1 cellular context compared by ENCODE assay signal in genomic region chr2:127386764-127387654, GRCh38.
TF ChIP-seq lines count a peak whose summit lies in the region.

No MANE protein-coding gene starts in this region.

TF ChIP-seq in K562, 482 proteins besides CTCF, POLR2A, EP300 and RAD21 (continued from another document and continues in another):
- no peak for TF ChIP-seq E2F6 (IDR thresholded peaks at IDR 0.05; ENCODE audit: borderline replicate concordance in 1 of 2, extremely low read depth in 1 of 2, insufficient read depth in 1 of 2, insufficient read length in 1 of 2, low read depth in 1 of 2, low read length in 1 of 2, poor library complexity in 1 of 2, severe bottlenecking in 1 of 2)
- TF ChIP-seq, protein P1, sequence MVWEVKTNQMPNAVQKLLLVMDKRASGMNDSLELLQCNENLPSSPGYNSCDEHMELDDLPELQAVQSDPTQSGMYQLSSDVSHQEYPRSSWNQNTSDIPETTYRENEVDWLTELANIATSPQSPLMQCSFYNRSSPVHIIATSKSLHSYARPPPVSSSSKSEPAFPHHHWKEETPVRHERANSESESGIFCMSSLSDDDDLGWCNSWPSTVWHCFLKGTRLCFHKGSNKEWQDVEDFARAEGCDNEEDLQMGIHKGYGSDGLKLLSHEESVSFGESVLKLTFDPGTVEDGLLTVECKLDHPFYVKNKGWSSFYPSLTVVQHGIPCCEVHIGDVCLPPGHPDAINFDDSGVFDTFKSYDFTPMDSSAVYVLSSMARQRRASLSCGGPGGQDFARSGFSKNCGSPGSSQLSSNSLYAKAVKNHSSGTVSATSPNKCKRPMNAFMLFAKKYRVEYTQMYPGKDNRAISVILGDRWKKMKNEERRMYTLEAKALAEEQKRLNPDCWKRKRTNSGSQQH (CRISPR knock-in tag; IDR thresholded peaks at IDR 0.05) = no peak
- TF ChIP-seq, protein P2, sequence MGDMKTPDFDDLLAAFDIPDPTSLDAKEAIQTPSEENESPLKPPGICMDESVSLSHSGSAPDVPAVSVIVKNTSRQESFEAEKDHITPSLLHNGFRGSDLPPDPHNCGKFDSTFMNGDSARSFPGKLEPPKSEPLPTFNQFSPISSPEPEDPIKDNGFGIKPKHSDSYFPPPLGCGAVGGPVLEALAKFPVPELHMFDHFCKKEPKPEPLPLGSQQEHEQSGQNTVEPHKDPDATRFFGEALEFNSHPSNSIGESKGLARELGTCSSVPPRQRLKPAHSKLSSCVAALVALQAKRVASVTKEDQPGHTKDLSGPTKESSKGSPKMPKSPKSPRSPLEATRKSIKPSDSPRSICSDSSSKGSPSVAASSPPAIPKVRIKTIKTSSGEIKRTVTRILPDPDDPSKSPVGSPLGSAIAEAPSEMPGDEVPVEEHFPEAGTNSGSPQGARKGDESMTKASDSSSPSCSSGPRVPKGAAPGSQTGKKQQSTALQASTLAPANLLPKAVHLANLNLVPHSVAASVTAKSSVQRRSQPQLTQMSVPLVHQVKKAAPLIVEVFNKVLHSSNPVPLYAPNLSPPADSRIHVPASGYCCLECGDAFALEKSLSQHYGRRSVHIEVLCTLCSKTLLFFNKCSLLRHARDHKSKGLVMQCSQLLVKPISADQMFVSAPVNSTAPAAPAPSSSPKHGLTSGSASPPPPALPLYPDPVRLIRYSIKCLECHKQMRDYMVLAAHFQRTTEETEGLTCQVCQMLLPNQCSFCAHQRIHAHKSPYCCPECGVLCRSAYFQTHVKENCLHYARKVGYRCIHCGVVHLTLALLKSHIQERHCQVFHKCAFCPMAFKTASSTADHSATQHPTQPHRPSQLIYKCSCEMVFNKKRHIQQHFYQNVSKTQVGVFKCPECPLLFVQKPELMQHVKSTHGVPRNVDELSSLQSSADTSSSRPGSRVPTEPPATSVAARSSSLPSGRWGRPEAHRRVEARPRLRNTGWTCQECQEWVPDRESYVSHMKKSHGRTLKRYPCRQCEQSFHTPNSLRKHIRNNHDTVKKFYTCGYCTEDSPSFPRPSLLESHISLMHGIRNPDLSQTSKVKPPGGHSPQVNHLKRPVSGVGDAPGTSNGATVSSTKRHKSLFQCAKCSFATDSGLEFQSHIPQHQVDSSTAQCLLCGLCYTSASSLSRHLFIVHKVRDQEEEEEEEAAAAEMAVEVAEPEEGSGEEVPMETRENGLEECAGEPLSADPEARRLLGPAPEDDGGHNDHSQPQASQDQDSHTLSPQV (IDR thresholded peaks at IDR 0.05) = no peak
- no peak for TF ChIP-seq SAFB (IDR thresholded peaks at IDR 0.05; ENCODE audit: borderline replicate concordance, low read depth, low read length)
- TF ChIP-seq SMARCB1 (IDR thresholded peaks at IDR 0.05; ENCODE audit: insufficient read length, low read depth) = no peak
- TF ChIP-seq ZNF75A (CRISPR knock-in tag; IDR thresholded peaks at IDR 0.05) = no peak
- TF ChIP-seq SRSF1 (IDR thresholded peaks at IDR 0.05; ENCODE audit: low read depth, low read length) = no peak
- TF ChIP-seq, protein P3, sequence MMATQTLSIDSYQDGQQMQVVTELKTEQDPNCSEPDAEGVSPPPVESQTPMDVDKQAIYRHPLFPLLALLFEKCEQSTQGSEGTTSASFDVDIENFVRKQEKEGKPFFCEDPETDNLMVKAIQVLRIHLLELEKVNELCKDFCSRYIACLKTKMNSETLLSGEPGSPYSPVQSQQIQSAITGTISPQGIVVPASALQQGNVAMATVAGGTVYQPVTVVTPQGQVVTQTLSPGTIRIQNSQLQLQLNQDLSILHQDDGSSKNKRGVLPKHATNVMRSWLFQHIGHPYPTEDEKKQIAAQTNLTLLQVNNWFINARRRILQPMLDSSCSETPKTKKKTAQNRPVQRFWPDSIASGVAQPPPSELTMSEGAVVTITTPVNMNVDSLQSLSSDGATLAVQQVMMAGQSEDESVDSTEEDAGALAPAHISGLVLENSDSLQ (IDR thresholded peaks at IDR 0.05) = no peak
- no peak for TF ChIP-seq MXD1 (CRISPR knock-in tag; IDR thresholded peaks at IDR 0.05; ENCODE audit: borderline replicate concordance, poor library complexity, severe bottlenecking)
- TF ChIP-seq SMARCA4 (IDR thresholded peaks at IDR 0.05) = 0 out of 2 replicates have a peak, but pooled peaks have one; percentile 17
- TF ChIP-seq, protein P4, sequence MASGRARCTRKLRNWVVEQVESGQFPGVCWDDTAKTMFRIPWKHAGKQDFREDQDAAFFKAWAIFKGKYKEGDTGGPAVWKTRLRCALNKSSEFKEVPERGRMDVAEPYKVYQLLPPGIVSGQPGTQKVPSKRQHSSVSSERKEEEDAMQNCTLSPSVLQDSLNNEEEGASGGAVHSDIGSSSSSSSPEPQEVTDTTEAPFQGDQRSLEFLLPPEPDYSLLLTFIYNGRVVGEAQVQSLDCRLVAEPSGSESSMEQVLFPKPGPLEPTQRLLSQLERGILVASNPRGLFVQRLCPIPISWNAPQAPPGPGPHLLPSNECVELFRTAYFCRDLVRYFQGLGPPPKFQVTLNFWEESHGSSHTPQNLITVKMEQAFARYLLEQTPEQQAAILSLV (tag; IDR thresholded peaks at IDR 0.05) = no peak
- TF ChIP-seq GATAD2B (IDR thresholded peaks at IDR 0.05; ENCODE audit: borderline replicate concordance) = peak; percentile 63; the same call in 1 of the 2 replicates
- TF ChIP-seq ARID2 (IDR thresholded peaks at IDR 0.05) = no peak
- TF ChIP-seq, protein P5, sequence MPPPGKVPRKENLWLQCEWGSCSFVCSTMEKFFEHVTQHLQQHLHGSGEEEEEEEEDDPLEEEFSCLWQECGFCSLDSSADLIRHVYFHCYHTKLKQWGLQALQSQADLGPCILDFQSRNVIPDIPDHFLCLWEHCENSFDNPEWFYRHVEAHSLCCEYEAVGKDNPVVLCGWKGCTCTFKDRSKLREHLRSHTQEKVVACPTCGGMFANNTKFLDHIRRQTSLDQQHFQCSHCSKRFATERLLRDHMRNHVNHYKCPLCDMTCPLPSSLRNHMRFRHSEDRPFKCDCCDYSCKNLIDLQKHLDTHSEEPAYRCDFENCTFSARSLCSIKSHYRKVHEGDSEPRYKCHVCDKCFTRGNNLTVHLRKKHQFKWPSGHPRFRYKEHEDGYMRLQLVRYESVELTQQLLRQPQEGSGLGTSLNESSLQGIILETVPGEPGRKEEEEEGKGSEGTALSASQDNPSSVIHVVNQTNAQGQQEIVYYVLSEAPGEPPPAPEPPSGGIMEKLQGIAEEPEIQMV (tag; conservative IDR thresholded peaks at IDR 0.05; ENCODE audit: low read depth) = no peak
- TF ChIP-seq ZNF263 (CRISPR knock-in tag; IDR thresholded peaks at IDR 0.05; ENCODE audit: borderline replicate concordance) = no peak
- no peak for TF ChIP-seq U2AF2 (optimal IDR thresholded peaks at IDR 0.05; ENCODE audit: low read depth, low read length)
- TF ChIP-seq ZKSCAN1 (IDR thresholded peaks at IDR 0.05; ENCODE audit: low read depth, low read length) = no peak
- TF ChIP-seq, protein P6, sequence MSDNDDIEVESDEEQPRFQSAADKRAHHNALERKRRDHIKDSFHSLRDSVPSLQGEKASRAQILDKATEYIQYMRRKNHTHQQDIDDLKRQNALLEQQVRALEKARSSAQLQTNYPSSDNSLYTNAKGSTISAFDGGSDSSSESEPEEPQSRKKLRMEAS (CRISPR knock-in tag; IDR thresholded peaks at IDR 0.05) = no peak
- 0 out of 2 replicates have a peak, but pooled peaks have one; percentile 13 for TF ChIP-seq NFE2 (IDR thresholded peaks at IDR 0.05; ENCODE audit: low read depth)
- no peak for TF ChIP-seq TARDBP (IDR thresholded peaks at IDR 0.05)
- TF ChIP-seq ZNF140 (CRISPR knock-in tag; IDR thresholded peaks at IDR 0.05) = no peak
- TF ChIP-seq AFF1 (IDR thresholded peaks at IDR 0.05; ENCODE audit: low read depth in 1 of 2, partially characterized antibody in 2 of 2) = no peak
- TF ChIP-seq SRSF7 (optimal IDR thresholded peaks at IDR 0.05; ENCODE audit: low read depth, low read length) = no peak
- TF ChIP-seq, protein P7, sequence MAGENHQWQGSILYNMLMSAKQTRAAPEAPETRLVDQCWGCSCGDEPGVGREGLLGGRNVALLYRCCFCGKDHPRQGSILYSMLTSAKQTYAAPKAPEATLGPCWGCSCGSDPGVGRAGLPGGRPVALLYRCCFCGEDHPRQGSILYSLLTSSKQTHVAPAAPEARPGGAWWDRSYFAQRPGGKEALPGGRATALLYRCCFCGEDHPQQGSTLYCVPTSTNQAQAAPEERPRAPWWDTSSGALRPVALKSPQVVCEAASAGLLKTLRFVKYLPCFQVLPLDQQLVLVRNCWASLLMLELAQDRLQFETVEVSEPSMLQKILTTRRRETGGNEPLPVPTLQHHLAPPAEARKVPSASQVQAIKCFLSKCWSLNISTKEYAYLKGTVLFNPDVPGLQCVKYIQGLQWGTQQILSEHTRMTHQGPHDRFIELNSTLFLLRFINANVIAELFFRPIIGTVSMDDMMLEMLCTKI (IDR thresholded peaks at IDR 0.05; ENCODE audit: partially characterized antibody) = no peak
- no peak for TF ChIP-seq NFE2L1 (tag; IDR thresholded peaks at IDR 0.05; ENCODE audit: borderline replicate concordance, low read depth)
- no peak for TF ChIP-seq CBX2 (IDR thresholded peaks at IDR 0.05; ENCODE audit: insufficient read depth, low read length, poor library complexity, severe bottlenecking)
- TF ChIP-seq GTF2F1 (IDR thresholded peaks at IDR 0.05; ENCODE audit: low read depth, low read length) = no peak
- no peak for TF ChIP-seq SNRNP70 (optimal IDR thresholded peaks at IDR 0.05; ENCODE audit: low read depth, low read length)
